ENCODE assay signal across 8 cellular contexts in genomic region chr2:20135631-20136050, GRCh38.
DNase-seq lines count a peak whose midpoint lies in the region; ATAC-seq and TF ChIP-seq lines count a peak whose summit lies in the region.

No MANE protein-coding gene starts in this region.

- H3K4me3 Mint-ChIP-seq in activated CD4-positive, alpha-beta T cell treated with anti-CD3 and anti-CD28 coated beads, Interleukin-2, amount 10 ng/mL, durations not matched to agents 7 days and 5 days, result no peak overlapping the region

- intact Hi-C loops in A673 (cut with micrococcal nuclease; ENCODE audit: unreplicated experiment), result no loop called here

- H3K79me2 ChIP-seq in osteoblast (ENCODE audit: insufficient read depth, low read length), result no peaks in the 10 kb centered on the region

- H2AFZ ChIP-seq in osteoblast (ENCODE audit: low read length), result no peak overlapping the region

- no peaks in the 10 kb centered on the region for H3K36me3 Mint-ChIP-seq in activated CD4-positive, alpha-beta T cell treated with anti-CD3 and anti-CD28 coated beads, Interleukin-2, amount 10 ng/mL, durations not matched to agents 7 days and 5 days (ENCODE audit: low read depth)

- TF ChIP-seq CTCF in A673 (conservative IDR thresholded peaks at IDR 0.05; ENCODE audit: low read depth, low read length) (peak; percentile 79), GM12874 (IDR thresholded peaks at IDR 0.05; ENCODE audit: insufficient read depth, low read depth, low read length) (peak; percentile 88), fibroblast of the aortic adventitia (IDR thresholded peaks at IDR 0.05; ENCODE audit: insufficient read depth, low read length) (peak; percentile 85), osteoblast (IDR thresholded peaks at IDR 0.05; ENCODE audit: extremely low read depth, low read depth, low read length) (peak; percentile 81)

- H3K27me3 ChIP-seq in A673 (replicated peaks; ENCODE audit: insufficient read depth, low read depth, low read length, poor library complexity) (peaks cover 4% of the 10 kb centered on the region), osteoblast (ENCODE audit: insufficient read depth, low read length) (no peaks in the 10 kb centered on the region)

- POLR2A ChIA-PET in A673 (lab: Charles Lee; ENCODE audit: low non-redundant PET), result no interaction called here
- POLR2A ChIA-PET in activated CD4-positive, alpha-beta T cell treated with anti-CD3 and anti-CD28 coated beads, Interleukin-2, amount 10 ng/mL, durations not matched to agents 7 days and 5 days (lab: Charles Lee), result no interaction called here

- H3K9me3 ChIP-seq in A673 (ENCODE audit: low read depth, low read length, poor library complexity, severe bottlenecking) (no peaks in the 10 kb centered on the region), osteoblast (ENCODE audit: low read depth, low read length) (no peaks in the 10 kb centered on the region)

- H3K27ac Mint-ChIP-seq in activated CD4-positive, alpha-beta T cell treated with anti-CD3 and anti-CD28 coated beads, Interleukin-2, amount 10 ng/mL, durations not matched to agents 7 days and 5 days, result no peak overlapping the region

- ATAC-seq in HG02678 (IDR thresholded peaks at IDR 0.05; ENCODE audit: unreplicated experiment), result peak; percentile 91

- no peaks in the 10 kb centered on the region for H3K9me3 Mint-ChIP-seq in activated CD4-positive, alpha-beta T cell treated with anti-CD3 and anti-CD28 coated beads, Interleukin-2, amount 10 ng/mL, durations not matched to agents 7 days and 5 days

- no peaks in the 10 kb centered on the region for H4K20me1 ChIP-seq in osteoblast (ENCODE audit: insufficient read depth, low read length)

- no peak overlapping the region for H3K4me2 ChIP-seq in osteoblast (ENCODE audit: insufficient read depth, low read length)

- no peaks in the 10 kb centered on the region for H3K4me1 ChIP-seq in A673 (ENCODE audit: insufficient read depth, low read length, poor library complexity, severe bottlenecking)
- peaks cover 15% of the 10 kb centered on the region for H3K4me1 ChIP-seq in osteoblast (ENCODE audit: insufficient read depth, low read length)

- H3K4me1 Mint-ChIP-seq in activated CD4-positive, alpha-beta T cell treated with anti-CD3 and anti-CD28 coated beads, Interleukin-2, amount 10 ng/mL, durations not matched to agents 7 days and 5 days, result no peaks in the 10 kb centered on the region

- H3K27ac ChIP-seq in A673 (ENCODE audit: low read depth, low read length, poor library complexity, severe bottlenecking) (no peak overlapping the region), osteoblast (ENCODE audit: low read depth, low read length) (no peak overlapping the region)

- H3K27me3 Mint-ChIP-seq in activated CD4-positive, alpha-beta T cell treated with anti-CD3 and anti-CD28 coated beads, Interleukin-2, amount 10 ng/mL, durations not matched to agents 7 days and 5 days, result no peaks in the 10 kb centered on the region

- H3K4me3 ChIP-seq in A673 (ENCODE audit: low read depth, low read length, poor library complexity, severe bottlenecking) (no peak overlapping the region), fibroblast of the aortic adventitia (ENCODE audit: low read depth, low read length) (no peak overlapping the region), osteoblast (ENCODE audit: insufficient read depth, low read length) (no peak overlapping the region)

- CTCF ChIA-PET in A673 (lab: Charles Lee), result interaction anchor here (0.7 to 1.0 kb wide), 2 partner anchors 90 to 1674 kb away, joined by 3 to 5 read pairs; no protein-coding TSS in a partner anchor
- CTCF ChIA-PET in activated CD4-positive, alpha-beta T cell treated with anti-CD3 and anti-CD28 coated beads, Interleukin-2, amount 10 ng/mL, durations not matched to agents 7 days and 5 days (lab: Charles Lee), result interaction anchor here (0.6 to 1.0 kb wide), 3 partner anchors 66 to 90 kb away, joined by 3 read pairs; no protein-coding TSS in a partner anchor

- H3K36me3 ChIP-seq in A673 (ENCODE audit: insufficient read depth, low read length, poor library complexity, severe bottlenecking) (no peaks in the 10 kb centered on the region), osteoblast (ENCODE audit: insufficient read depth, low read length) (no peaks in the 10 kb centered on the region)

- DNase-seq in A673 (ENCODE audit: low spot score), result peak; percentile 70
- DNase-seq in NCI-H1105 (lab: John Stamatoyannopoulos, UW), result peak; percentile 12
- DNase-seq in activated CD4-positive, alpha-beta T cell treated with anti-CD3 and anti-CD28 coated beads, Interleukin-2, amount 10 ng/mL, durations not matched to agents 7 days and 5 days, result peak; percentile 37
- peak; percentile 67 for DNase-seq in fibroblast of the aortic adventitia (ENCODE audit: low read depth)
- DNase-seq in osteoblast (ENCODE audit: insufficient read length, low spot score, missing footprints), result peak; percentile 94
- DNase-seq in activated gamma-delta T cell (lab: John Stamatoyannopoulos, UW), result no peak

- no TSS peak for BruUV-seq in A673 (replicated peaks; lab: Mats Ljungman, UMichigan)
